In the genomic region with DNA sequence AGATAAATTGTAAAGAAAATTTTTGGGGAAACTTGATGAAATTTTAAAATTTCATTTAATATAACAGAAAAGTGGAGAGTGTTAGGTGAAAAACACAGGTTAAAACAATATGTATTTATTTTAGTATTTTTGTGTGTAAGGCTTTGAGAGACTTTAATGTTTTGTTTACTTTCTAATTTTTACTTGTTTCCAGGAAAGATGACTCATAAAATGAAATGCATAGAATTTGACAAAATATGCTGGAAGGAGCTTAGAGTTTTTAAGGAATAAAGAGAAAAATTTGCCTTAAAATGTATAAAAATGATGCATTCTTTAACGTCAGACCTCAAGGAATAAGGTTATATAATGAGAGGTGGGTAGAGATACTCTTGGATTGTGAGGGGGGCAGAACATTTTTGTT, we compare ENCODE assay signal across 23 cellular contexts.
DNase-seq lines count a peak whose midpoint lies in the region; ATAC-seq and TF ChIP-seq lines count a peak whose summit lies in the region.
"Had no signal": no experiment of that assay in that cellular context is flagged by ENCODE, and none has a peak within 500 bp of the region (broad histone marks: within the 10 kb centered on the region; RNA-seq: fewer than 3 reads in every experiment).

No MANE protein-coding gene starts in this region.

- H3K4me2 ChIP-seq in IMR-90 (ENCODE audit: low read depth, low read length) = no peak overlapping the region
- H3K4me2 ChIP-seq: A549, SK-N-SH had no signal

- intact Hi-C loops in IMR-90 (cut with micrococcal nuclease) = no loop called here
- intact Hi-C loops in activated T-helper 1 cell treated with anti-CD3 and anti-CD28 coated beads, Interleukin-12 subunit alpha, Interleukin-12 subunit beta, Interleukin-2, Interleukin-4 antibody, amounts not matched to agents 30 ng/mL and 10 ng/mL and 1 ng/mL, durations not matched to agents 14 hours and 24 hours and 36 hours (cut with micrococcal nuclease) = no loop called here

- no peak overlapping the region for H4K91ac ChIP-seq in IMR-90 (ENCODE audit: insufficient read depth, low read depth, low read length)

- H3K23ac ChIP-seq in IMR-90 (ENCODE audit: low read depth, low read length) = no peak overlapping the region

- no peaks in the 10 kb centered on the region for H3K36me3 Mint-ChIP-seq in activated T-helper 1 cell treated with anti-CD3 and anti-CD28 coated beads, Interleukin-12 subunit alpha, Interleukin-12 subunit beta, Interleukin-2, Interleukin-4 antibody, amounts not matched to agents 30 ng/mL and 10 ng/mL and 1 ng/mL, durations not matched to agents 14 hours and 24 hours and 36 hours (ENCODE audit: low read depth)
- H3K36me3 Mint-ChIP-seq: CD4-positive, alpha-beta memory T cell had no signal

- no peak overlapping the region for H4K8ac ChIP-seq in IMR-90 (ENCODE audit: low read depth in 2 of 2, low read length in 2 of 2)

- H3K79me1 ChIP-seq in IMR-90 (ENCODE audit: low read depth in 1 of 2, low read length in 2 of 2) = no peaks in the 10 kb centered on the region

- no peak for TF ChIP-seq RAD21 in IMR-90 (IDR thresholded peaks at IDR 0.05; ENCODE audit: low read length)

- H3K4me3 ChIP-seq in IMR-90 (ENCODE audit: insufficient read depth, low read depth, low read length) (no peak overlapping the region), cardiac fibroblast (replicated peaks in 1 of 2; ENCODE audit: low read depth in 2 of 2, low read length in 2 of 2) (no peak overlapping the region), fibroblast of pulmonary artery (replicated peaks; ENCODE audit: low read depth, low read length) (no peak overlapping the region), tibial nerve (no peak overlapping the region)
- H3K4me3 ChIP-seq: A549 had no signal

- no TSS peak for BruUV-seq in IMR-90 (replicated peaks; lab: Mats Ljungman, UMichigan)

- no peak overlapping the region for H3K27ac Mint-ChIP-seq in activated T-helper 1 cell treated with anti-CD3 and anti-CD28 coated beads, Interleukin-12 subunit alpha, Interleukin-12 subunit beta, Interleukin-2, Interleukin-4 antibody, amounts not matched to agents 30 ng/mL and 10 ng/mL and 1 ng/mL, durations not matched to agents 14 hours and 24 hours and 36 hours
- H3K27ac Mint-ChIP-seq: CD4-positive, alpha-beta memory T cell had no signal

- no peaks in the 10 kb centered on the region for H3K4me1 ChIP-seq in IMR-90 (ENCODE audit: control insufficient read depth, insufficient read depth, low read length)
- no peaks in the 10 kb centered on the region for H3K4me1 ChIP-seq in tibial nerve
- H3K4me1 ChIP-seq: A549 had no signal

- H3K36me3 ChIP-seq in IMR-90 (ENCODE audit: control insufficient read depth, insufficient read depth, low read length) = no peaks in the 10 kb centered on the region
- no peaks in the 10 kb centered on the region for H3K36me3 ChIP-seq in tibial nerve

- no peak overlapping the region for H3K56ac ChIP-seq in IMR-90 (ENCODE audit: extremely low read depth, insufficient read depth, low read length)

- no peak overlapping the region for H2BK120ac ChIP-seq in IMR-90 (ENCODE audit: low read depth, low read length)

- H2AK9ac ChIP-seq in IMR-90 (replicated peaks; ENCODE audit: low read depth, low read length, poor library complexity) = no peak overlapping the region

- H2AFZ ChIP-seq in IMR-90 (replicated peaks; ENCODE audit: low read length, poor library complexity) = no peak overlapping the region

- no peaks in the 10 kb centered on the region for H3K27me3 Mint-ChIP-seq in activated T-helper 1 cell treated with anti-CD3 and anti-CD28 coated beads, Interleukin-12 subunit alpha, Interleukin-12 subunit beta, Interleukin-2, Interleukin-4 antibody, amounts not matched to agents 30 ng/mL and 10 ng/mL and 1 ng/mL, durations not matched to agents 14 hours and 24 hours and 36 hours (ENCODE audit: insufficient read depth)
- H3K27me3 Mint-ChIP-seq: CD4-positive, alpha-beta memory T cell had no signal

- H3K9me3 ChIP-seq in IMR-90 (ENCODE audit: control insufficient read depth, insufficient read depth, low read length) (peaks cover 2% of the 10 kb centered on the region; the same call in 1 of the 2 replicates), tibial nerve (peaks cover 0 to 3% (median 0%) of the 10 kb centered on the region in 4 donors)
- H3K9me3 ChIP-seq: A549 had no signal

- H3K14ac ChIP-seq in IMR-90 (replicated peaks; ENCODE audit: low read depth, low read length) = no peak overlapping the region

- H2BK5ac ChIP-seq in IMR-90 (ENCODE audit: low read depth, low read length, poor library complexity, severe bottlenecking) = no peak overlapping the region

- TF ChIP-seq POLR2A in IMR-90 (IDR thresholded peaks at IDR 0.05; ENCODE audit: low read depth, low read length) = no peak
- no peak for TF ChIP-seq POLR2A in tibial nerve (IDR thresholded peaks at IDR 0.05)

- no peak for TF ChIP-seq EP300 in tibial nerve (IDR thresholded peaks at IDR 0.05)

- in situ Hi-C loops in IMR-90 (cut with MboI; ENCODE audit: low sequenced_read_pairs) = no loop called here

- no peak overlapping the region for H2BK15ac ChIP-seq in IMR-90 (ENCODE audit: low read depth, low read length)

- no CpG with 5 or more reads among the region's 1 CpG for WGBS in IMR-90 (ENCODE audit: extremely low coverage in 2 of 2, insufficient read length in 1 of 2), 2 experiments
- WGBS in tibial nerve, 2 donors = 61 to 65% methylated on average over 1 of the region's 1 CpG

- peak; percentile 0 for DNase-seq in IMR-90
- peak; percentile 57 to 63 for DNase-seq in cardiac fibroblast (ENCODE audit: low read depth in 2 of 2)
- peak; percentile 69 for DNase-seq in fibroblast of pulmonary artery (ENCODE audit: low read depth)
- DNase-seq in non-pigmented ciliary epithelial cell (ENCODE audit: low read depth) = peak; percentile 13
- no peak for DNase-seq in activated T-helper 1 cell treated with anti-CD3 and anti-CD28 coated beads, Interleukin-12 subunit alpha, Interleukin-12 subunit beta, Interleukin-2, Interleukin-4 antibody, amounts not matched to agents 30 ng/mL and 10 ng/mL and 1 ng/mL, durations not matched to agents 14 hours and 24 hours and 36 hours (ENCODE audit: low spot score)
- no peak for DNase-seq in NCI-H1436 (lab: John Stamatoyannopoulos, UW)
- DNase-seq in GDM1 (lab: John Stamatoyannopoulos, UW) = no peak
- DNase-seq in tibial nerve (ENCODE audit: low spot score in 2 of 2) = no peak
- DNase-seq: C1 segment of cervical spinal cord; CD4-positive, alpha-beta memory T cell; COR-L47; Kasumi-1; NCI-H1092 treated with DMSO at 0.1 percent for 48 hours; NCI-H1436 treated with DMSO at 0.1 percent for 48 hours; NCI-H187 treated with DMSO at 0.1 percent for 48 hours; NCI-H2107; NCI-H524 treated with DMSO at 0.1 percent for 48 hours; NCI-H774; NK-92 treated with Interleukin-12 subunit alpha and Interleukin-12 subunit beta, amount 100 ng/mL, for 24 hours; PC-3; SK-N-SH had no signal

- CTCF ChIA-PET in IMR-90 (lab: Yijun Ruan, JAX) = no interaction called here

- no peak overlapping the region for H2BK20ac ChIP-seq in IMR-90 (ENCODE audit: low read depth, low read length)

- H3K27me3 ChIP-seq in IMR-90 (ENCODE audit: control insufficient read depth, insufficient read depth, low read length) (no peaks in the 10 kb centered on the region), tibial nerve (no peaks in the 10 kb centered on the region)

- ATAC-seq in IMR-90 (ENCODE audit: low read depth) = no peak
- ATAC-seq: A549, HCT116, PC-3 had no signal

- H4K20me1 ChIP-seq in IMR-90 (ENCODE audit: insufficient read depth, low read length) = no peaks in the 10 kb centered on the region

- no peaks in the 10 kb centered on the region for H3K4me1 Mint-ChIP-seq in activated T-helper 1 cell treated with anti-CD3 and anti-CD28 coated beads, Interleukin-12 subunit alpha, Interleukin-12 subunit beta, Interleukin-2, Interleukin-4 antibody, amounts not matched to agents 30 ng/mL and 10 ng/mL and 1 ng/mL, durations not matched to agents 14 hours and 24 hours and 36 hours (ENCODE audit: low read depth)
- H3K4me1 Mint-ChIP-seq: CD4-positive, alpha-beta memory T cell had no signal

- no peak overlapping the region for H3K27ac ChIP-seq in IMR-90 (ENCODE audit: insufficient read depth, low read length)
- no peak overlapping the region for H3K27ac ChIP-seq in tibial nerve
- H3K27ac ChIP-seq: A549 had no signal

- POLR2A ChIA-PET in IMR-90 (lab: Charles Lee; ENCODE audit: unreplicated experiment) = interaction anchor here (0.6 kb wide), 1 partner anchor 1715 kb away, joined by 7 read pairs; no protein-coding TSS in a partner anchor

- H3K9me1 ChIP-seq in IMR-90 (ENCODE audit: insufficient read depth, low read length) = no peaks in the 10 kb centered on the region

- H3K9me3 Mint-ChIP-seq in activated T-helper 1 cell treated with anti-CD3 and anti-CD28 coated beads, Interleukin-12 subunit alpha, Interleukin-12 subunit beta, Interleukin-2, Interleukin-4 antibody, amounts not matched to agents 30 ng/mL and 10 ng/mL and 1 ng/mL, durations not matched to agents 14 hours and 24 hours and 36 hours = peaks cover 6% of the 10 kb centered on the region

- H4K5ac ChIP-seq in IMR-90 (ENCODE audit: low read depth, low read length) = no peak overlapping the region

- H3K4ac ChIP-seq in IMR-90 (ENCODE audit: low read depth, low read length) = no peak overlapping the region

- no peak overlapping the region for H3K4me3 Mint-ChIP-seq in activated T-helper 1 cell treated with anti-CD3 and anti-CD28 coated beads, Interleukin-12 subunit alpha, Interleukin-12 subunit beta, Interleukin-2, Interleukin-4 antibody, amounts not matched to agents 30 ng/mL and 10 ng/mL and 1 ng/mL, durations not matched to agents 14 hours and 24 hours and 36 hours
- H3K4me3 Mint-ChIP-seq: CD4-positive, alpha-beta memory T cell had no signal

- H3K18ac ChIP-seq in IMR-90 (ENCODE audit: low read depth, low read length) = no peak overlapping the region

- dilution Hi-C loops in IMR-90 (cut with HindIII; ENCODE audit: low sequenced_read_pairs, unreplicated experiment) = no loop called here

- no peak overlapping the region for H2AK5ac ChIP-seq in IMR-90 (ENCODE audit: low read depth, low read length)

- H3K9ac ChIP-seq in IMR-90 (ENCODE audit: low read depth, low read length) = no peak overlapping the region
- H3K9ac ChIP-seq: SK-N-SH had no signal

- TF ChIP-seq CTCF in IMR-90 (conservative IDR thresholded peaks at IDR 0.05; ENCODE audit: low read depth, low read length) (no peak), cardiac fibroblast (IDR thresholded peaks at IDR 0.05; ENCODE audit: low read depth, low read length) (no peak), fibroblast of pulmonary artery (IDR thresholded peaks at IDR 0.05; ENCODE audit: low read length, missing control alignments) (no peak), tibial nerve (IDR thresholded peaks at IDR 0.05) (no peak)

TF ChIP-seq in IMR-90, 13 proteins besides CTCF, POLR2A, EP300 and RAD21 (continues in another document):
- TF ChIP-seq RFX5 (IDR thresholded peaks at IDR 0.05; ENCODE audit: low read depth, low read length) (no peak), NFE2L2 (IDR thresholded peaks at IDR 0.05; ENCODE audit: low read depth, low read length) (no peak), CHD1 (IDR thresholded peaks at IDR 0.05; ENCODE audit: low read depth, low read length) (no peak), FOS (IDR thresholded peaks at IDR 0.05; ENCODE audit: low read depth, low read length) (no peak)

Comparison
In these comparisons a context has a peak if more than half of its experiments do, and no peak if none do; other contexts are left out.
1. DNase-seq: peak in IMR-90 (single experiment), cardiac fibroblast (2 of 2), fibroblast of pulmonary artery (single experiment) and non-pigmented ciliary epithelial cell (single experiment); none in activated T-helper 1 cell treated with anti-CD3 and anti-CD28 coated beads, Interleukin-12 subunit alpha, Interleukin-12 subunit beta, Interleukin-2, Interleukin-4 antibody, amounts not matched to agents 30 ng/mL and 10 ng/mL and 1 ng/mL, durations not matched to agents 14 hours and 24 hours and 36 hours (single experiment), NCI-H1436 (single experiment), GDM1 (single experiment) and tibial nerve (0 of 2).